ENCODE assay signal across 34 cellular contexts in the genomic region with DNA sequence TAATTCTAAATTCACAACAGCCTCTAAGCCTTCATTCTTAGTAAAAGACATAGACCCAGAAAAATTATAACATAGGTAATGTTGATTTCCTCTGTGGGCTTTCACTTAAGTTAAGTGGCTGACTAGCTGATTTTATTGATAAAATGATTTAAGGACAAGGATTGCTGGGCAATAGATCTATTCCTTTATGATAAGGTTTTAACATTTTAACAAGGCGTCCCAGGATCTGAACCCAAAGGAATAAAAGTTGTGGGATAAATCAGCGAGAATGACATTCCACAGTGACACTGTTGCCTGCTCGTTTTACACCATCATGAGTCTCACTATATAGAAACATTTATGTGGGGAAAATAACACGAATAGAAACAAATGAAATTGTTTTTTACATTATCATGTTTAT.
"Had no signal": no experiment of that assay in that cellular context is flagged by ENCODE, and none has a peak within 500 bp of the region (broad histone marks: within the 10 kb centered on the region; RNA-seq: fewer than 3 reads in every experiment).

No MANE protein-coding gene starts in this region.

- DNase-seq: Karpas-422, Kasumi-1, MG63, MM.1S, MV-4-11, NCI-H1048, NCI-H1092, NCI-H1092 treated with DMSO at 0.1 percent for 48 hours, NCI-H1105, NCI-H1105 treated with DMSO at 0.1 percent for 48 hours, NCI-H1417, NCI-H1417 treated with DMSO at 0.1 percent for 48 hours, NCI-H1436, NCI-H1436 treated with DMSO at 0.1 percent for 48 hours, NCI-H146, NCI-H1694, NCI-H1694 treated with DMSO at 0.1 percent for 48 hours, NCI-H187, NCI-H187 treated with DMSO at 0.1 percent for 48 hours, NCI-H1930, NCI-H2029, NCI-H2029 treated with DMSO at 0.1 percent for 48 hours, NCI-H2081, NCI-H2081 treated with DMSO at 0.1 percent for 48 hours, NCI-H2107, NCI-H2171, NCI-H2171 treated with DMSO at 0.1 percent for 48 hours, NCI-H2227 treated with DMSO at 0.1 percent for 48 hours, NCI-H226, NCI-H345, NCI-H446, NCI-H446 treated with DMSO at 0.1 percent for 48 hours, NCI-H510A, NCI-H510A treated with DMSO at 0.1 percent for 48 hours had no signal
